Comparison of ENCODE assay signal across 8 cellular contexts in the genomic region with DNA sequence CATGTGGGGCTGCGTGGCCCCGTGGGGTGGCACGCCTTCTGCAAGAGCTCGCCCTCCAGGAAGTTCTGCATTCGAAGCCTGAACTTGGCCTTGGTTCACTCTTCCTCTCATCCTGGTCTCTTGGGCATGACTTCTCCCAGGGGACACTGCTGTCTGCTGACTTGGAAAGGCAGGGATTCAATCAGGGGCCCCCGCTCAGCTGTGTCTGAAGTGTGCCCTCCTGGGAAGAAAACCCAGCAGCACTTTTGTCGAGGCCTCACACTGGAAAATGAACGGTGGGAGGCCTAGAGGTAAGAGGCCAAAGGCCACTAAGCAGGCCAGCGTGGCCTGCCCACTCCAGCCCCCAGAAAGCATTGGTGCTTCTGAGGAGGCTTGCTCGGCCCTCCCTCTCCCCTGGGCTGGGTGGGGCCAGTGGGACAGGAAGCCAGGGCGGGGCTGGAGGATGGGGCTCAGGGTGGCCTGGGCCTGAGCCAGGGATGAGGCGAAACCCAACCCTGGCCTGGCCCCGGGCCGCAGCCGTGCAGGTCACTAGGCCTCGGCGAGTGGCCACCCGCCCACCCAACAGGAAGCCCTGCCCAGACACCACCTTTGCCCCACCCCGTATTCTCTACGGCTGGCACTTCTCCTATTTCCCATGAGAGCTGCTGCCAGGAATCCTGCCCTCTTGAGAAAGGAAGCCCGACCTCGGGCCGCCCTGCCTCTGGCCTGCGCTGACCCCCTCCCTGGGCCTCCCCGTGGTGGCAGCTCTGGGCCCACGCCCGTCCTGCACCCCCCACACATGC.
DNase-seq lines count a peak whose midpoint lies in the region; ATAC-seq and TF ChIP-seq lines count a peak whose summit lies in the region.

No MANE protein-coding gene starts in this region.

- DNase-seq in CD14-positive monocyte (ENCODE audit: low spot score) (peak; percentile 83), HuH-7 (ENCODE audit: low spot score) (peak; percentile 37), epithelial cell of prostate (ENCODE audit: low read depth, low spot score) (no peak), anterior cingulate cortex (lab: John Stamatoyannopoulos, UW) (no peak)
- DNase-seq in activated CD4-positive, alpha-beta T cell treated with anti-CD3 and anti-CD28 coated beads, Interleukin-2, amount 50 U/mL, for 1 hour = peak; percentile 17
- DNase-seq in naive thymus-derived CD8-positive, alpha-beta T cell = peak in 7 of 10 donors; percentile 18 to 71 (median 37)

- peak overlapping the region; percentile 99 for H3K27ac ChIP-seq in epithelial cell of prostate
- peak overlapping the region; percentile 90 for H3K27ac ChIP-seq in urinary bladder (ENCODE audit: low read depth)

- H3K4me1 ChIP-seq in urinary bladder (ENCODE audit: insufficient read depth) = peaks cover 9% of the 10 kb centered on the region

- peak overlapping the region; percentile 95 to 98 (median 98) for H3K27ac Mint-ChIP-seq in CD14-positive monocyte
- peak overlapping the region in 9 of 10 donors; percentile 78 to 89 (median 84) for H3K27ac Mint-ChIP-seq in naive thymus-derived CD8-positive, alpha-beta T cell

- no peaks in the 10 kb centered on the region for H3K36me3 ChIP-seq in urinary bladder (ENCODE audit: insufficient read depth)

- peaks cover 0 to 2% (median 0%) of the 10 kb centered on the region in 3 donors for H3K27me3 Mint-ChIP-seq in CD14-positive monocyte (ENCODE audit: low read depth in 3 of 3)
- H3K27me3 Mint-ChIP-seq in naive thymus-derived CD8-positive, alpha-beta T cell = no peaks in the 10 kb centered on the region

- POLR2A ChIA-PET in naive thymus-derived CD8-positive, alpha-beta T cell (lab: Charles Lee) = interaction anchor here (0.6 to 3.4 kb wide), 5 partner anchors 9 to 1318 kb away, joined by 3 to 13 read pairs (median 5); no protein-coding TSS in a partner anchor

- TF ChIP-seq CTCF in CD14-positive monocyte (IDR thresholded peaks at IDR 0.05) = no peak

- H3K4me3 Mint-ChIP-seq in CD14-positive monocyte = peak overlapping the region; percentile 20 to 75
- peak overlapping the region; percentile 12 to 69 (median 54) for H3K4me3 Mint-ChIP-seq in naive thymus-derived CD8-positive, alpha-beta T cell

- 31% methylated on average over 27 of the region's 27 CpGs for WGBS in urinary bladder

- H3K9me3 Mint-ChIP-seq in CD14-positive monocyte = no peaks in the 10 kb centered on the region
- H3K9me3 Mint-ChIP-seq in naive thymus-derived CD8-positive, alpha-beta T cell = no peaks in the 10 kb centered on the region

- peaks cover 11 to 29% of the 10 kb centered on the region in 2 donors for H3K36me3 Mint-ChIP-seq in CD14-positive monocyte
- H3K36me3 Mint-ChIP-seq in naive thymus-derived CD8-positive, alpha-beta T cell = no peaks in the 10 kb centered on the region

- ATAC-seq in GM21390 (IDR thresholded peaks at IDR 0.05; ENCODE audit: unreplicated experiment) = peak; percentile 89
- peak; percentile 75 to 78 for ATAC-seq in naive thymus-derived CD8-positive, alpha-beta T cell

- H3K4me3 ChIP-seq in urinary bladder (ENCODE audit: low read depth, low read length) = no peak overlapping the region

- peaks cover 90% of the 10 kb centered on the region for H3K4me1 Mint-ChIP-seq in CD14-positive monocyte
- peaks cover 28 to 69% (median 65%) of the 10 kb centered on the region in 4 donors for H3K4me1 Mint-ChIP-seq in naive thymus-derived CD8-positive, alpha-beta T cell

- intact Hi-C loops in CD14-positive monocyte (cut with micrococcal nuclease) = loop anchor here in 1 of 2 donors (5.0 kb wide), 1 partner anchor 68 kb away; no protein-coding TSS in a partner anchor

Comparison
In these comparisons a context has a peak if more than half of its experiments do, and no peak if none do; other contexts are left out.
1. DNase-seq: peak in CD14-positive monocyte (single experiment), HuH-7 (single experiment), activated CD4-positive, alpha-beta T cell treated with anti-CD3 and anti-CD28 coated beads, Interleukin-2, amount 50 U/mL, for 1 hour (single experiment) and naive thymus-derived CD8-positive, alpha-beta T cell (7 of 10); none in epithelial cell of prostate (single experiment) and anterior cingulate cortex (0 of 58).